24 cellular contexts compared by ENCODE assay signal in the genomic region with DNA sequence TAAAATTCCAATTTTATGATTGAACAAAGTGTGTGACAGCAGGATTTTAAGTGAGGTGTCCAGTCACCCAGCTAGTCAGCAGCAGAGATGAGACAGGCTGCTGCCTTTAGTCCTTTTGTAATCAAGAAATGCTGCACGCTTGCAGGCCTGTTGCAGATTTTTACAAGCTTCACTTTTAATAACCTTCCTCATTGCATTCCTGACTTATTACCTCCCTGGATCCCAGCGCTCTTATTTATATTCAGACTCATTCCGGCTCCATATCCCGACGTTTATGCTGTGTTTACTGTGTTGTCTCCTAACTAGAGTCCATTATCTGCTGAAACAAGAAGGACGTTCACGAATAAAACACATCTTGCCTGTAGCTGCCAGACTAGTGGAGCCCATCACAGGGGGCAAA.
"Had no signal": no experiment of that assay in that cellular context is flagged by ENCODE, and none has a peak within 500 bp of the region (broad histone marks: within the 10 kb centered on the region; RNA-seq: fewer than 3 reads in every experiment).

No MANE protein-coding gene starts in this region.

- H3K27me3 ChIP-seq: MG63 had no signal

- ATAC-seq: Panc1, PC-3 had no signal

- H3K9me2 ChIP-seq: SK-N-SH had no signal

- H3K27ac ChIP-seq: HL-60, RWPE1 had no signal

- DNase-seq: KBM-7; MG63; NCI-H1092; NCI-H1105 treated with DMSO at 0.1 percent for 48 hours; NCI-H1417 treated with DMSO at 0.1 percent for 48 hours; NCI-H146; NCI-H1694 treated with DMSO at 0.1 percent for 48 hours; NCI-H1930; NCI-H2081; NCI-H2171; NCI-H226; NCI-H446; NCI-H510A; NCI-H524 treated with DMSO at 0.1 percent for 48 hours; NCI-H69; NCI-H774; NK-92 treated with Interleukin-12 subunit alpha and Interleukin-12 subunit beta, amount 100 ng/mL, for 24 hours; PC-3; SHP77; SK-N-SH; SW 1271 had no signal

- H3K36me3 ChIP-seq: MG63 had no signal

- H3K4me2 ChIP-seq: SK-N-SH had no signal

- H3K4me3 ChIP-seq: MG63 had no signal
